23 cellular contexts compared by ENCODE assay signal in genomic region chr6:77880501-77880900, GRCh38.
A peak's percentile ranks its signal among the peaks of the same experiment; 100 is the strongest.
DNase-seq lines count a peak whose midpoint lies in the region; ATAC-seq, FAIRE-seq and TF ChIP-seq lines count a peak whose summit lies in the region.
"Had no signal": no experiment of that assay in that cellular context is flagged by ENCODE, and none has a peak within 500 bp of the region (broad histone marks: within the 10 kb centered on the region; RNA-seq: fewer than 3 reads in every experiment).

No MANE protein-coding gene starts in this region.

- no peaks in the 10 kb centered on the region for H3K36me3 Mint-ChIP-seq in activated naive CD4-positive, alpha-beta T cell treated with anti-CD3 and anti-CD28 coated beads, Interleukin-2, amount 50 U/mL, for 72 hours
- H3K36me3 Mint-ChIP-seq: immature natural killer cell had no signal

- DNase-seq in AG20443 (ENCODE audit: low spot score) (peak; percentile 7), LHCN-M2 (ENCODE audit: low read depth) (peak; percentile 78), bronchial epithelial cell (ENCODE audit: low read depth) (peak; percentile 6), kidney tubule cell (ENCODE audit: low spot score) (peak; percentile 11), middle frontal gyrus (ENCODE audit: extremely low spot score, low spot score) (no peak)
- no peak for DNase-seq in activated CD4-positive, CD25-positive, alpha-beta regulatory T cell (lab: John Stamatoyannopoulos, UW)
- DNase-seq in activated naive CD4-positive, alpha-beta T cell treated with anti-CD3 and anti-CD28 coated beads, Interleukin-2, amount 50 U/mL, for 72 hours (ENCODE audit: low spot score in 2 of 2), result no peak
- DNase-seq: activated CD8-positive, alpha-beta T cell treated with anti-CD3 and anti-CD28 coated beads for 36 hours; amygdala; effector memory CD8-positive, alpha-beta T cell; GDM1; heart left ventricle; immature natural killer cell; Kasumi-1; lower lobe of right lung; NCI-H1417; NCI-H2107; occipital lobe; retina had no signal

- H3K9me3 Mint-ChIP-seq in activated naive CD4-positive, alpha-beta T cell treated with anti-CD3 and anti-CD28 coated beads, Interleukin-2, amount 50 U/mL, for 72 hours, result peaks cover 8 to 9% of the 10 kb centered on the region in 2 donors

- no peak for ATAC-seq in HG03097 (IDR thresholded peaks at IDR 0.05; ENCODE audit: low FRiP score, unreplicated experiment)
- ATAC-seq in activated naive CD4-positive, alpha-beta T cell treated with anti-CD3 and anti-CD28 coated beads, Interleukin-2, amount 50 U/mL, for 72 hours, result no peak
- ATAC-seq: activated CD8-positive, alpha-beta T cell treated with anti-CD3 and anti-CD28 coated beads for 36 hours; effector memory CD8-positive, alpha-beta T cell; heart left ventricle; lower lobe of right lung had no signal

- TF ChIP-seq CTCF in bronchial epithelial cell (IDR thresholded peaks at IDR 0.05; ENCODE audit: insufficient read depth, low read length, severe bottlenecking), result no peak

- no peak overlapping the region for H3K4me3 ChIP-seq in bronchial epithelial cell (ENCODE audit: low read depth, low read length)
- H3K4me3 ChIP-seq: heart left ventricle, lower lobe of right lung, vagina had no signal

- no peaks in the 10 kb centered on the region for H3K36me3 ChIP-seq in bronchial epithelial cell (ENCODE audit: control insufficient read depth, insufficient read depth, low read length)
- H3K36me3 ChIP-seq: heart left ventricle, lower lobe of right lung, vagina had no signal

- H3K27ac Mint-ChIP-seq in activated naive CD4-positive, alpha-beta T cell treated with anti-CD3 and anti-CD28 coated beads, Interleukin-2, amount 50 U/mL, for 72 hours, result no peak overlapping the region
- H3K27ac Mint-ChIP-seq: activated CD8-positive, alpha-beta T cell treated with anti-CD3 and anti-CD28 coated beads for 36 hours; effector memory CD8-positive, alpha-beta T cell; immature natural killer cell had no signal

- no peak for FAIRE-seq in bronchial epithelial cell (lab: Jason Lieb, UNC)
- FAIRE-seq: D721Med, GM19239 had no signal

- H3K27me3 ChIP-seq in bronchial epithelial cell (ENCODE audit: control insufficient read depth, insufficient read depth, low read length), result no peaks in the 10 kb centered on the region
- H3K27me3 ChIP-seq: heart left ventricle, vagina had no signal

Comparison
In these comparisons a context has a peak if more than half of its experiments do, and no peak if none do; other contexts are left out.
1. DNase-seq: peak in AG20443 (single experiment), LHCN-M2 (single experiment), bronchial epithelial cell (single experiment) and kidney tubule cell (single experiment); none in middle frontal gyrus (single experiment), activated CD4-positive, CD25-positive, alpha-beta regulatory T cell (0 of 4) and activated naive CD4-positive, alpha-beta T cell treated with anti-CD3 and anti-CD28 coated beads, Interleukin-2, amount 50 U/mL, for 72 hours (0 of 2).